In genomic region chr10:123945506-123945905, GRCh38 we compare ENCODE assay signal across 11 cellular contexts. TPM values are rescaled to one million over a fixed set of nuclear protein-coding genes. Genes with fewer than 3 reads are reported as not detected.
DNase-seq lines count a peak whose midpoint lies in the region; ATAC-seq and TF ChIP-seq lines count a peak whose summit lies in the region.
"Had no signal": no experiment of that assay in that cellular context is flagged by ENCODE, and none has a peak within 500 bp of the region (broad histone marks: within the 10 kb centered on the region; RNA-seq: fewer than 3 reads in every experiment).

No MANE protein-coding gene starts in this region.

- ATAC-seq in left lobe of liver = peak; percentile 29

- intact Hi-C loops in vagina (cut with DNase I) = no loop called here

- no peaks in the 10 kb centered on the region for H3K36me3 ChIP-seq in vagina
- H3K36me3 ChIP-seq: spleen had no signal

- DNase-seq in COLO829 (ENCODE audit: low spot score) = peak; percentile 18
- peak; percentile 79 for DNase-seq in HFFc6
- no peak for DNase-seq in left lobe of liver (ENCODE audit: low spot score)
- no peak for DNase-seq in activated effector memory CD4-positive, alpha-beta T cell treated with Interleukin-2 at 50 U/mL for 16 hours
- no peak for DNase-seq in vagina (ENCODE audit: extremely low spot score in 2 of 2)
- no peak for DNase-seq in occipital lobe (lab: John Stamatoyannopoulos, UW)
- DNase-seq in caudate nucleus (lab: John Stamatoyannopoulos, UW) = no peak
- DNase-seq: NCI-H2081 treated with DMSO at 0.1 percent for 48 hours, spleen had no signal

- H3K4me1 Mint-ChIP-seq in HFFc6 (ENCODE audit: low read depth) = peaks cover 20% of the 10 kb centered on the region; the same call in 1 of the 2 replicates
- H3K4me1 Mint-ChIP-seq: central memory CD8-positive, alpha-beta T cell had no signal

- H3K4me3 ChIP-seq in vagina = no peak overlapping the region
- H3K4me3 ChIP-seq: spleen had no signal

- peaks cover 20% of the 10 kb centered on the region; the same call in 1 of the 2 replicates for H3K9me3 Mint-ChIP-seq in HFFc6

- H3K27ac Mint-ChIP-seq in HFFc6 = peak overlapping the region; percentile 79

- TF ChIP-seq CTCF in HFFc6 (IDR thresholded peaks at IDR 0.05) (no peak), VCaP (conservative IDR thresholded peaks at IDR 0.05) (no peak), vagina (IDR thresholded peaks at IDR 0.05) (no peak)

- H3K36me3 Mint-ChIP-seq in HFFc6 (ENCODE audit: low read depth) = peaks cover 5% of the 10 kb centered on the region

- no peak for TF ChIP-seq POLR2A in vagina (IDR thresholded peaks at IDR 0.05)

- peaks cover 4% of the 10 kb centered on the region; the same call in 1 of the 2 replicates for H3K27me3 Mint-ChIP-seq in HFFc6 (ENCODE audit: insufficient read depth)

- H3K4me3 Mint-ChIP-seq in HFFc6 = no peak overlapping the region; the same call in 1 of the 2 replicates
- H3K4me3 Mint-ChIP-seq: central memory CD8-positive, alpha-beta T cell had no signal

- no peaks in the 10 kb centered on the region for H3K4me1 ChIP-seq in vagina
- H3K4me1 ChIP-seq: spleen had no signal

- H3K27me3 ChIP-seq in vagina = no peaks in the 10 kb centered on the region

- no peaks in the 10 kb centered on the region for H3K9me3 ChIP-seq in vagina
- H3K9me3 ChIP-seq: spleen had no signal

- H3K27ac ChIP-seq in VCaP (0 out of 2 replicates have a peak overlapping the region, but pooled peaks have one; percentile 13), vagina (no peak overlapping the region), caudate nucleus (ENCODE audit: low read depth, low read length) (no peak overlapping the region)
- H3K27ac ChIP-seq: spleen had no signal

RNA-seq across cellular contexts. Expression of gene CPXM2, which starts 53.9 kb away (rescaled TPM):
- not detected for total RNA-seq in HFFc6 (2021; fragmentation: NEBNext Ultra II Directional; extraction: Animal tissue kit (Norgen Biotek cat#: 25700))
- 0.45 TPM for total RNA-seq in left lobe of liver
- 18.9 TPM for total RNA-seq in vagina
- total RNA-seq in occipital lobe = 0.16 TPM

Comparison
In these comparisons a context has a peak if more than half of its experiments do, and no peak if none do; other contexts are left out.
1. DNase-seq: peak in COLO829 (single experiment) and HFFc6 (single experiment); none in left lobe of liver (single experiment), activated effector memory CD4-positive, alpha-beta T cell treated with Interleukin-2 at 50 U/mL for 16 hours (single experiment), vagina (0 of 2), occipital lobe (single experiment) and caudate nucleus (0 of 61).
2. RNA of gene CPXM2, which starts 53.9 kb away (total RNA-seq): 18.9 TPM in vagina (single experiment); 0.45 TPM in left lobe of liver (single experiment), 0.16 TPM in occipital lobe (single experiment) and not detected in HFFc6; every median in the first group is over 10 times any median in the second.